35 cellular contexts compared by ENCODE assay signal in genomic region chr4:82567444-82567843, GRCh38. TPM values are rescaled to one million over a fixed set of nuclear protein-coding genes. Genes with fewer than 3 reads are reported as not detected.
DNase-seq lines count a peak whose midpoint lies in the region; ATAC-seq, FAIRE-seq and TF ChIP-seq lines count a peak whose summit lies in the region.
"Had no signal": no experiment of that assay in that cellular context is flagged by ENCODE, and none has a peak within 500 bp of the region (broad histone marks: within the 10 kb centered on the region; RNA-seq: fewer than 3 reads in every experiment).

No MANE protein-coding gene starts in this region.

- intact Hi-C loops in K562 (cut with micrococcal nuclease) = no loop called here

- H3K9me3 ChIP-seq in SK-N-SH (no peaks in the 10 kb centered on the region), HEK293 (ENCODE audit: control insufficient read depth, insufficient read depth, low read depth, low read length) (no peaks in the 10 kb centered on the region), K562 (replicated peaks; ENCODE audit: control insufficient read depth, insufficient read depth, low read depth, low read length) (no peaks in the 10 kb centered on the region)
- H3K9me3 ChIP-seq: A549, BE2C, BLaER1, Caco-2 had no signal

- H2AFZ ChIP-seq in SK-N-SH (ENCODE audit: low read depth) = no peak overlapping the region
- no peak overlapping the region for H2AFZ ChIP-seq in K562 (ENCODE audit: low read depth, low read length)

- H3K27me3 ChIP-seq in SK-N-SH (ENCODE audit: insufficient read depth) (no peaks in the 10 kb centered on the region), K562 (ENCODE audit: control insufficient read depth in 2 of 2, insufficient read depth in 2 of 2, low read length in 2 of 2) (peaks cover 20 to 30% of the 10 kb centered on the region in 2 experiments)
- H3K27me3 ChIP-seq: BE2C had no signal

- no peak for FAIRE-seq in K562 (lab: Jason Lieb, UNC)
- FAIRE-seq: A204.1, A549, D721Med had no signal

- H3K4me2 ChIP-seq in SK-N-SH (no peak overlapping the region), K562 (ENCODE audit: insufficient read depth, low read length) (no peak overlapping the region)
- H3K4me2 ChIP-seq: A549; BLaER1; BLaER1 treated with 17β-estradiol and CSF1 and Interleukin-3, amounts not matched to agents 10 nM and 100 nM had no signal

- H3K27ac ChIP-seq in SK-N-SH (ENCODE audit: low read depth in 2 of 2, low read length in 1 of 2) (no peak overlapping the region), HEK293 (ENCODE audit: extremely low read depth, low read depth, low read length) (no peak overlapping the region), K562 (ENCODE audit: extremely low read depth, low read depth, low read length) (no peak overlapping the region)
- H3K27ac ChIP-seq: 22Rv1; A549; BLaER1; BLaER1 treated with 17β-estradiol and CSF1 and Interleukin-3, amounts not matched to agents 10 nM and 100 nM; C4-2B had no signal

- in situ Hi-C loops in K562 (cut with MboI) = no loop called here

- CTCF ChIA-PET in SK-N-SH (lab: Yijun Ruan, JAX) = interaction anchor here (0.6 kb wide), 1 partner anchor 507 kb away, joined by 3 read pairs; no protein-coding TSS in a partner anchor
- CTCF ChIA-PET in HEK293 (lab: Yijun Ruan, JAX) = interaction anchor here (0.6 kb wide), 1 partner anchor 180 kb away, joined by 3 read pairs; no protein-coding TSS in a partner anchor
- CTCF ChIA-PET in K562 (lab: Yijun Ruan, JAX; ENCODE audit: low intra/inter-chr PET ratio) = no interaction called here

- peaks cover 0 to 1% of the 10 kb centered on the region in 2 experiments; a peak in 1 of 4 replicates for H3K4me1 ChIP-seq in SK-N-SH (ENCODE audit: control insufficient read depth in 1 of 2, insufficient read depth in 2 of 2, low read depth in 1 of 2, low read length in 1 of 2)
- H3K4me1 ChIP-seq in HEK293 (ENCODE audit: control insufficient read depth, insufficient read depth, low read length) = no peaks in the 10 kb centered on the region
- H3K4me1 ChIP-seq in K562 (replicated peaks in 1 of 2; ENCODE audit: control insufficient read depth in 2 of 2, insufficient read depth in 2 of 2, low read length in 2 of 2) = no peaks in the 10 kb centered on the region
- H3K4me1 ChIP-seq: A549, BE2C, Caco-2 had no signal

- BruUV-seq in K562 (replicated peaks; lab: Mats Ljungman, UMichigan) = no TSS peak

- TF ChIP-seq CTCF in SK-N-SH (IDR thresholded peaks at IDR 0.05) = no peak
- no peak for TF ChIP-seq CTCF in HEK293 (tag by site-specific recombination; IDR thresholded peaks at IDR 0.05)
- TF ChIP-seq CTCF in K562 (IDR thresholded peaks at IDR 0.05 in 2 of 3, conservative IDR thresholded peaks at IDR 0.05 in 1 of 3; ENCODE audit: insufficient read depth in 2 of 3, low read depth in 1 of 3, low read length in 3 of 3) = no peak

- WGBS in SK-N-SH (ENCODE audit: low lambda C conversion rate) = 71% methylated on average over 7 of the region's 7 CpGs
- 0% methylated on average over 7 of the region's 7 CpGs for WGBS in K562 (ENCODE audit: insufficient coverage, low coverage, missing lambda C conversion rate)

- H3K36me3 ChIP-seq in SK-N-SH (replicated peaks in 1 of 2; ENCODE audit: control insufficient read depth in 1 of 2, insufficient read depth in 2 of 2, low read length in 1 of 2) (no peaks in the 10 kb centered on the region), HEK293 (ENCODE audit: control insufficient read depth in 2 of 2, insufficient read depth in 1 of 2, low read length in 2 of 2) (no peaks in the 10 kb centered on the region), K562 (ENCODE audit: control insufficient read depth, insufficient read depth, low read length) (no peaks in the 10 kb centered on the region)
- H3K36me3 ChIP-seq: BE2C; BLaER1; BLaER1 treated with 17β-estradiol and CSF1 and Interleukin-3, amounts not matched to agents 10 nM and 100 nM had no signal

- no peaks in the 10 kb centered on the region for H3K9me2 ChIP-seq in SK-N-SH

- H3K4me3 ChIP-seq in SK-N-SH (ENCODE audit: low read depth in 2 of 2, low read length in 1 of 2) (no peak overlapping the region), HEK293 (ENCODE audit: low read depth, low read length) (no peak overlapping the region), K562 (no peak overlapping the region)
- H3K4me3 ChIP-seq: A549; BLaER1; BLaER1 treated with 17β-estradiol and CSF1 and Interleukin-3, amounts not matched to agents 10 nM and 100 nM had no signal

- TF ChIP-seq POLR2A in K562 (conservative IDR thresholded peaks at IDR 0.05) = no peak

- H3K9ac ChIP-seq in SK-N-SH (no peak overlapping the region), K562 (ENCODE audit: insufficient read depth in 1 of 2, low read depth in 2 of 2, low read length in 2 of 2) (no peak overlapping the region)
- H3K9ac ChIP-seq: BLaER1; BLaER1 treated with 17β-estradiol and CSF1 and Interleukin-3, amounts not matched to agents 10 nM and 100 nM had no signal

- H4K20me1 ChIP-seq in SK-N-SH (ENCODE audit: insufficient read depth) (no peaks in the 10 kb centered on the region), K562 (replicated peaks; ENCODE audit: control insufficient read depth, insufficient read depth, low read length) (no peaks in the 10 kb centered on the region)
- H4K20me1 ChIP-seq: BLaER1; BLaER1 treated with 17β-estradiol and CSF1 and Interleukin-3, amounts not matched to agents 10 nM and 100 nM had no signal

- H3K79me2 ChIP-seq in SK-N-SH (ENCODE audit: insufficient read depth) = no peaks in the 10 kb centered on the region
- no peaks in the 10 kb centered on the region for H3K79me2 ChIP-seq in K562 (ENCODE audit: control insufficient read depth, insufficient read depth, low read length)

- no peak for TF ChIP-seq RAD21 in SK-N-SH (IDR thresholded peaks at IDR 0.05; ENCODE audit: low read length)
- TF ChIP-seq RAD21 in K562 (CRISPR knock-in tag; conservative IDR thresholded peaks at IDR 0.05 in 1 of 2, IDR thresholded peaks at IDR 0.05 in 1 of 2) = no peak

- ATAC-seq in SK-N-SH treated with all-trans-retinoic acid at 6 μM for 48 hours (no peak), K562 (no peak), HG02884 (IDR thresholded peaks at IDR 0.05; ENCODE audit: unreplicated experiment) (no peak)
- ATAC-seq: A549; CD8-positive, alpha-beta T cell had no signal

- H3F3A ChIP-seq in SK-N-SH (replicated peaks; ENCODE audit: insufficient read depth) = no peaks in the 10 kb centered on the region

- POLR2A ChIA-PET in SK-N-SH (lab: Yijun Ruan, JAX) (no interaction called here), HEK293 (lab: Yijun Ruan, JAX) (no interaction called here), K562 (lab: Yijun Ruan, JAX) (no interaction called here)

- DNase-seq in SK-N-SH (no peak), K562 (ENCODE audit: extremely low read depth in 1 of 4, low spot score in 3 of 4) (no peak)
- DNase-seq in central memory CD4-positive, alpha-beta T cell = no peak
- DNase-seq: 8988T; ACHN; AML-193; BE2C; C1 segment of cervical spinal cord; Caco-2; Calu3; CD4-positive, alpha-beta memory T cell; CD4-positive, alpha-beta T cell; CD4-positive, CD25-positive, alpha-beta regulatory T cell; CD8-positive, alpha-beta memory T cell; CD8-positive, alpha-beta T cell; COR-L47; DMS 273 treated with DMSO at 0.1 percent for 48 hours; DMS153; DMS53; DMS79; DMS79 treated with DMSO at 0.1 percent for 48 hours; DND-41; EL had no signal

- no peaks in the 10 kb centered on the region for H3K9me1 ChIP-seq in K562 (ENCODE audit: control insufficient read depth, insufficient read depth, low read length)

- TF ChIP-seq EP300 in SK-N-SH (IDR thresholded peaks at IDR 0.05; ENCODE audit: borderline replicate concordance in 1 of 2, low read depth in 1 of 2, low read length in 1 of 2) (no peak), K562 (IDR thresholded peaks at IDR 0.05; ENCODE audit: low read length) (no peak)

TF ChIP-seq in SK-N-SH treated with all-trans-retinoic acid at 6 μM for 48 hours, 23 proteins besides CTCF, POLR2A, EP300 and RAD21:
- peak; percentile 61 for TF ChIP-seq ZNF8 (CRISPR knock-in tag; IDR thresholded peaks at IDR 0.05)
- no peak for TF ChIP-seq ZC3H10 (CRISPR knock-in tag; IDR thresholded peaks at IDR 0.05)

TF ChIP-seq in HEK293, 187 proteins besides CTCF, POLR2A, EP300 and RAD21 (continues in another document):
- no peak for TF ChIP-seq OVOL3 (tag by site-specific recombination; IDR thresholded peaks at IDR 0.05)
- TF ChIP-seq ZNF561 (tag by site-specific recombination; IDR thresholded peaks at IDR 0.05; ENCODE audit: borderline replicate concordance) = no peak

TF ChIP-seq in K562, 482 proteins besides CTCF, POLR2A, EP300 and RAD21:
- TF ChIP-seq CEBPB (tag; IDR thresholded peaks at IDR 0.05) = no peak
- TF ChIP-seq ZNF146 (CRISPR knock-in tag; IDR thresholded peaks at IDR 0.05; ENCODE audit: unreplicated experiment) = peak; percentile 33

RNA-seq across cellular contexts. Expression of gene TMEM150C, which starts 5.7 kb away (rescaled TPM):
- polyA plus RNA-seq in SK-N-SH (2012; rRNA removed) (1.0 and 1.3 TPM in 2 replicates), K562 (2011; rRNA removed) (not detected in 2 replicates), K562 (2014; fragmentation: Illumina TruSeq; extraction: Trizol) (not detected in 2 replicates), K562 (2014; fragmentation: Nextera tagmentation; extraction: Ambion mirVana) (not detected), K562 (2014; rRNA removed) (not detected in 2 replicates)
- 1.0 and 1.1 TPM in 2 replicates for polyA plus RNA-seq in SK-N-SH (2012; cell fraction: cytosol; rRNA removed)
- 0.56 and 1.2 TPM in 2 replicates for polyA plus RNA-seq in SK-N-SH (2012; cell fraction: nucleus; rRNA removed)
- not detected in 2 replicates for total RNA-seq in K562 (2011; cell fraction: chromatin; rRNA removed; ENCODE audit: low replicate concordance)
- total RNA-seq in K562 (2011; cell fraction: nucleolus; rRNA removed) = not detected in 2 replicates
- not detected in 2 replicates for total RNA-seq in K562 (2011; cell fraction: nucleoplasm; rRNA removed)
- total RNA-seq in K562 (2014; rRNA removed) (not detected in 2 replicates), K562 (2014; rRNA removed; fragmentation: Illumina TruSeq; extraction: Trizol) (not detected in 2 replicates), K562 (2015; rRNA removed; fragmentation: Illumina TruSeq; extraction: Trizol) (not detected in 2 replicates), K562 (2021) (0.07 TPM in 2 replicates)
- not detected in 2 replicates for polyA plus RNA-seq in K562 (2011; cell fraction: cytosol; rRNA removed)
- not detected in 2 replicates for polyA plus RNA-seq in K562 (2011; cell fraction: nucleus; rRNA removed)
- polyA plus RNA-seq in K562 (2012) = not detected in 2 replicates
- not detected in 2 replicates for polyA minus RNA-seq in K562 (2011; rRNA and poly(A)+ RNA removed)
- polyA minus RNA-seq in K562 (2011; cell fraction: cytosol; rRNA and poly(A)+ RNA removed) = not detected in 2 replicates
- polyA minus RNA-seq in K562 (2011; cell fraction: nucleus; rRNA and poly(A)+ RNA removed) = not detected in 2 replicates
- total RNA-seq: B cell; CD4-positive, alpha-beta memory T cell; CD4-positive, alpha-beta T cell; CD4-positive, CD25-positive, alpha-beta regulatory T cell; CD8-positive, alpha-beta memory T cell; CD8-positive, alpha-beta T cell had no signal
- polyA plus RNA-seq: CD14-positive monocyte had no signal
